ENCODE assay signal across 8 cellular contexts in genomic region chr9:32526707-32527048, GRCh38. TPM values are rescaled to one million over a fixed set of nuclear protein-coding genes. Genes with fewer than 3 reads are reported as not detected.
DNase-seq lines count a peak whose midpoint lies in the region; ATAC-seq, FAIRE-seq and TF ChIP-seq lines count a peak whose summit lies in the region.

No MANE protein-coding gene starts in this region.

- peaks cover 50% of the 10 kb centered on the region for H3K4me1 Mint-ChIP-seq in CD8-positive, alpha-beta T cell (ENCODE audit: low read depth)

- no peaks in the 10 kb centered on the region for H4K20me1 ChIP-seq in OCI-LY7 (ENCODE audit: insufficient read depth, low read length)
- H4K20me1 ChIP-seq in osteoblast (ENCODE audit: insufficient read depth, low read length), result no peaks in the 10 kb centered on the region

- H3K27ac Mint-ChIP-seq in CD8-positive, alpha-beta T cell, result peak overlapping the region; percentile 98

- H3K79me2 ChIP-seq in OCI-LY7 (ENCODE audit: insufficient read depth, low read depth, low read length), result no peaks in the 10 kb centered on the region
- peaks cover 25% of the 10 kb centered on the region for H3K79me2 ChIP-seq in osteoblast (ENCODE audit: insufficient read depth, low read length)

- no peaks in the 10 kb centered on the region for H3K9me3 Mint-ChIP-seq in CD8-positive, alpha-beta T cell

- peaks cover 35% of the 10 kb centered on the region for H3K36me3 Mint-ChIP-seq in CD8-positive, alpha-beta T cell

- H3K9me2 ChIP-seq in OCI-LY7 (ENCODE audit: insufficient read depth, low read length), result no peaks in the 10 kb centered on the region

- H3K4me1 ChIP-seq in CD8-positive, alpha-beta T cell (ENCODE audit: insufficient read depth, low read length), result peaks cover 22% of the 10 kb centered on the region
- H3K4me1 ChIP-seq in OCI-LY7 (ENCODE audit: insufficient read depth, low read length, poor library complexity, severe bottlenecking) (peaks cover 15% of the 10 kb centered on the region), osteoblast (ENCODE audit: insufficient read depth, low read length) (peaks cover 9% of the 10 kb centered on the region)

- FAIRE-seq in endometrium (lab: Jason Lieb, UNC), result peak; percentile 45

- H2AFZ ChIP-seq in OCI-LY7 (ENCODE audit: low read length), result peak overlapping the region; percentile 76
- H2AFZ ChIP-seq in osteoblast (ENCODE audit: low read length), result peak overlapping the region; percentile 85

- no peaks in the 10 kb centered on the region for H3K36me3 ChIP-seq in CD8-positive, alpha-beta T cell (ENCODE audit: insufficient read depth, low read length)
- H3K36me3 ChIP-seq in OCI-LY7 (ENCODE audit: insufficient read depth, low read length), result no peaks in the 10 kb centered on the region
- H3K36me3 ChIP-seq in osteoblast (ENCODE audit: insufficient read depth, low read length), result no peaks in the 10 kb centered on the region

- CTCF ChIA-PET in CD8-positive, alpha-beta T cell (lab: Charles Lee), result interaction anchor here (1.0 to 8.1 kb wide), 12 partner anchors 19 to 148 kb away, joined by 3 to 91 read pairs (median 6); partner anchors contain the start of genes ACO1 and NDUFB6
- CTCF ChIA-PET in OCI-LY7 (lab: Charles Lee; ENCODE audit: unreplicated experiment), result interaction anchor here (0.5 to 1.1 kb wide), 4 partner anchors 24 to 145 kb away, joined by 3 to 4 read pairs (median 3); no protein-coding TSS in a partner anchor

- H3K4me3 ChIP-seq in CD8-positive, alpha-beta T cell (ENCODE audit: low read depth, low read length), result peak overlapping the region; percentile 85
- H3K4me3 ChIP-seq in OCI-LY7 (ENCODE audit: low read depth, low read length, poor library complexity, severe bottlenecking), result peak overlapping the region; percentile 70
- peak overlapping the region; percentile 81 for H3K4me3 ChIP-seq in osteoblast (ENCODE audit: insufficient read depth, low read length)

- no peaks in the 10 kb centered on the region for H3K27me3 ChIP-seq in CD8-positive, alpha-beta T cell (ENCODE audit: insufficient read depth, low read length)
- H3K27me3 ChIP-seq in osteoblast (ENCODE audit: insufficient read depth, low read length), result no peaks in the 10 kb centered on the region

- peak overlapping the region; percentile 62 for H3K4me2 ChIP-seq in OCI-LY7 (ENCODE audit: low read length)
- peak overlapping the region; percentile 87 for H3K4me2 ChIP-seq in osteoblast (ENCODE audit: insufficient read depth, low read length)

- no TSS peak for BruUV-seq in OCI-LY7 (replicated peaks; lab: Mats Ljungman, UMichigan)

- peak overlapping the region; percentile 98 for H3K4me3 Mint-ChIP-seq in CD8-positive, alpha-beta T cell

- H3K9me3 ChIP-seq in CD8-positive, alpha-beta T cell (ENCODE audit: low read length), result no peaks in the 10 kb centered on the region
- H3K9me3 ChIP-seq in OCI-LY7 (ENCODE audit: low read length) (peaks cover 9% of the 10 kb centered on the region; the same call in 1 of the 2 replicates), osteoblast (ENCODE audit: low read depth, low read length) (no peaks in the 10 kb centered on the region)

- POLR2A ChIA-PET in CD8-positive, alpha-beta T cell (lab: Charles Lee), result interaction anchor here (1.3 to 3.1 kb wide), 5 partner anchors 17 to 148 kb away, joined by 4 to 34 read pairs (median 15); partner anchors contain the start of genes ACO1, NDUFB6, SMIM27 and TOPORS
- POLR2A ChIA-PET in OCI-LY7 (lab: Charles Lee), result interaction anchor here (1.1 to 1.6 kb wide), 5 partner anchors 24 to 47 kb away, joined by 3 to 7 read pairs (median 4); partner anchors contain the start of genes NDUFB6 and SMIM27

- DNase-seq in CD8-positive, alpha-beta T cell, result no peak
- DNase-seq in OCI-LY7 (ENCODE audit: low spot score), result no peak
- DNase-seq in osteoblast (ENCODE audit: insufficient read length, low spot score, missing footprints), result no peak
- DNase-seq in AG08396 (ENCODE audit: low spot score), result no peak
- DNase-seq in UCSD-AML1 (lab: John Stamatoyannopoulos, UW; ENCODE audit: unreplicated experiment), result no peak

- ATAC-seq in CD8-positive, alpha-beta T cell, result no peak
- ATAC-seq in HG03045 (IDR thresholded peaks at IDR 0.05; ENCODE audit: unreplicated experiment), result no peak
- no peak for ATAC-seq in HG03095 (IDR thresholded peaks at IDR 0.05; ENCODE audit: unreplicated experiment)

- peak overlapping the region; percentile 85 for H3K27ac ChIP-seq in CD8-positive, alpha-beta T cell (ENCODE audit: low read depth, low read length)
- no peak overlapping the region for H3K27ac ChIP-seq in OCI-LY7 (ENCODE audit: low read depth, low read length, poor library complexity, severe bottlenecking)
- H3K27ac ChIP-seq in osteoblast (ENCODE audit: low read depth, low read length), result peak overlapping the region; percentile 70

- intact Hi-C loops in CD8-positive, alpha-beta T cell (cut with DNase I, micrococcal nuclease), result loop anchor here (1.0 to 10.0 kb wide), 10 partner anchors 22 to 1651 kb away; partner anchors contain the start of genes ACO1 (in 2 of the 2), NDUFB6 (in 2 of the 2), APTX (in 1 of the 2) and UBAP1 (in 1 of the 2)
- intact Hi-C loops in OCI-LY7 (cut with micrococcal nuclease; ENCODE audit: unreplicated experiment), result no loop called here

- TF ChIP-seq CTCF in CD8-positive, alpha-beta T cell (IDR thresholded peaks at IDR 0.05), result peak; percentile 6
- peak; percentile 28; the same call in 1 of the 2 replicates for TF ChIP-seq CTCF in OCI-LY7 (conservative IDR thresholded peaks at IDR 0.05; ENCODE audit: low read length)
- TF ChIP-seq CTCF in osteoblast (IDR thresholded peaks at IDR 0.05; ENCODE audit: extremely low read depth, low read depth, low read length), result no peak

- H3K27me3 Mint-ChIP-seq in CD8-positive, alpha-beta T cell (ENCODE audit: low read depth), result no peaks in the 10 kb centered on the region

RNA-seq across cellular contexts. Expression of gene RIGI, which starts 0.7 kb away (rescaled TPM):
- total RNA-seq in CD8-positive, alpha-beta T cell, result 1 to 10 TPM; 3.4 to 3.9 TPM
- 1.1 and 1.5 TPM in 2 replicates for total RNA-seq in OCI-LY7 (2014; rRNA removed; shearing (Covaris generic))
- total RNA-seq in OCI-LY7 (2022) (1.5 and 1.7 TPM in 2 replicates), osteoblast (10.3 and 12.7 TPM in 2 replicates)

RNA-seq across cellular contexts. Expression of gene SMIM27, which starts 25.4 kb away (rescaled TPM):
- 10 to 100 TPM; 16.1 to 20.2 TPM for total RNA-seq in CD8-positive, alpha-beta T cell
- total RNA-seq in OCI-LY7 (2014; rRNA removed; shearing (Covaris generic)), result 17.6 and 19.5 TPM in 2 replicates
- total RNA-seq in OCI-LY7 (2022) (21.2 and 36.6 TPM in 2 replicates), osteoblast (1.8 and 2.9 TPM in 2 replicates)

RNA-seq across cellular contexts. Expression of gene TOPORS, which starts 25.7 kb away (rescaled TPM):
- total RNA-seq in CD8-positive, alpha-beta T cell, result 10 to 100 TPM; 40.6 to 41.0 TPM
- total RNA-seq in OCI-LY7 (2014; rRNA removed; shearing (Covaris generic)), result 17.4 and 20.1 TPM in 2 replicates
- total RNA-seq in OCI-LY7 (2022), result 16.2 and 19.2 TPM in 2 replicates
- 32.1 and 33.7 TPM in 2 replicates for total RNA-seq in osteoblast

RNA-seq across cellular contexts. Expression of gene NDUFB6, which starts 46.3 kb away (rescaled TPM):
- total RNA-seq in CD8-positive, alpha-beta T cell, result 10 to 100 TPM; 12.1 to 15.2 TPM
- total RNA-seq in OCI-LY7 (2014; rRNA removed; shearing (Covaris generic)), result 69.5 and 75.1 TPM in 2 replicates
- total RNA-seq in OCI-LY7 (2022) (48.6 and 54.0 TPM in 2 replicates), osteoblast (24.2 and 37.1 TPM in 2 replicates)
